ENCODE assay signal across 9 cellular contexts in the genomic region with DNA sequence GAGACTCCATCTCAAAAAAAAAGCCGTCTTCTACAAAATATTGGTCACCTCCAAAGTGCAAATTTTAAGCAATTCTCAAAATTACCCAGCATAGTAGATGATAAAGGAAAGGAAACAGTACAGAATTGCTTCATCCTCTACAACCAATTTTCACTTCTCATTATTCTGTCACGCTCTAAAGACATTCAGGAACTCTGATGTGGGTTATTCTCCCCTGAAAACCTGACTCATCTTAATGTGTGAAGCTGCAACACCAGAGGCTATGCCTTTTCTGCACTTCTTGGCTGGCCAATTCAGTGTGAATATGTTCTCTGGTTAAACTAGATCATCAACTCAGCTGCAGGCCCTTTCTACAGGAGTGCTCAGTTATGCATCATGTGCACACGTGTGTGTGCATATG. TPM values are rescaled to one million over a fixed set of nuclear protein-coding genes. Genes with fewer than 3 reads are reported as not detected.
DNase-seq lines count a peak whose midpoint lies in the region; ATAC-seq, FAIRE-seq and TF ChIP-seq lines count a peak whose summit lies in the region.
"Had no signal": no experiment of that assay in that cellular context is flagged by ENCODE, and none has a peak within 500 bp of the region (broad histone marks: within the 10 kb centered on the region; RNA-seq: fewer than 3 reads in every experiment).

No MANE protein-coding gene starts in this region.

- ATAC-seq in HG02943 (IDR thresholded peaks at IDR 0.05; ENCODE audit: low read depth, unreplicated experiment) (peak; percentile 92), left lung (peak; percentile 69)

- H3K9me3 ChIP-seq in left lung (peaks cover 0 to 13% of the 10 kb centered on the region in 2 donors), PC-9 (ENCODE audit: insufficient read depth, low read depth) (peaks cover 3% of the 10 kb centered on the region; the same call in 1 of the 2 replicates)
- H3K9me3 ChIP-seq: pancreas had no signal

- peak; percentile 92 for FAIRE-seq in RCC 7860 (lab: Jason Lieb, UNC)
- FAIRE-seq: pancreas had no signal

- no peaks in the 10 kb centered on the region for H3K9me2 ChIP-seq in PC-9 (ENCODE audit: insufficient read depth)

- H3F3A ChIP-seq in PC-9 (ENCODE audit: insufficient read depth, low read depth) = no peaks in the 10 kb centered on the region

- H3K36me3 ChIP-seq in left lung = no peaks in the 10 kb centered on the region
- H3K36me3 ChIP-seq in PC-9 (ENCODE audit: low read depth) = no peaks in the 10 kb centered on the region
- H3K36me3 ChIP-seq: pancreas had no signal

- intact Hi-C loops in left lung (cut with DNase I) = no loop called here
- intact Hi-C loops in PC-9 (cut with micrococcal nuclease; ENCODE audit: unreplicated experiment) = no loop called here

- no peak overlapping the region for H3K4me2 ChIP-seq in PC-9

- no peaks in the 10 kb centered on the region for H3K27me3 ChIP-seq in left lung
- no peaks in the 10 kb centered on the region for H3K27me3 ChIP-seq in PC-9 (ENCODE audit: insufficient read depth, low read depth)
- H3K27me3 ChIP-seq: pancreas had no signal

- H3K4me3 ChIP-seq in left lung (peak overlapping the region in 1 of 2 donors; percentile 33), PC-9 (no peak overlapping the region)
- H3K4me3 ChIP-seq: pancreas had no signal

- H3K79me2 ChIP-seq in PC-9 (ENCODE audit: low read depth) = no peaks in the 10 kb centered on the region

- H2AFZ ChIP-seq in PC-9 = no peak overlapping the region

- H3K27ac ChIP-seq in left lung = peak overlapping the region in 1 of 2 donors; percentile 90
- H3K27ac ChIP-seq in PC-9 = no peak overlapping the region
- H3K27ac ChIP-seq: pancreas had no signal

- CTCF ChIA-PET in PC-9 (lab: Charles Lee) = no interaction called here

- peak; percentile 53 for DNase-seq in stimulated activated CD4-positive, alpha-beta T cell treated with anti-CD3 and anti-CD28 coated beads, Interleukin-15, amount 100 ng/mL, for 24 hours
- DNase-seq in stimulated activated CD4-positive, alpha-beta T cell treated with anti-CD3 and anti-CD28 coated beads, Interleukin-12 subunit alpha, Interleukin-12 subunit beta, amount 100 ng/mL, for 4 hours = no peak
- DNase-seq in RCC 7860 (ENCODE audit: low spot score) (peak; percentile 68), left lung (no peak), OCI-M1 (lab: John Stamatoyannopoulos, UW) (no peak), PC-9 (no peak)
- no peak for DNase-seq in effector CD4-positive, alpha-beta T cell
- DNase-seq: pancreas had no signal

- POLR2A ChIA-PET in PC-9 (lab: Charles Lee; ENCODE audit: unreplicated experiment) = no interaction called here

- H3K4me1 ChIP-seq in left lung = peaks cover 9 to 61% of the 10 kb centered on the region in 2 donors
- no peaks in the 10 kb centered on the region for H3K4me1 ChIP-seq in PC-9 (replicated peaks; ENCODE audit: insufficient read depth)
- H3K4me1 ChIP-seq: pancreas had no signal

- no peaks in the 10 kb centered on the region for H4K20me1 ChIP-seq in PC-9 (ENCODE audit: insufficient read depth)

- TF ChIP-seq CTCF in left lung (IDR thresholded peaks at IDR 0.05) (no peak), PC-9 (conservative IDR thresholded peaks at IDR 0.05) (no peak)

- BruUV-seq in PC-9 (replicated peaks; lab: Mats Ljungman, UMichigan) = no TSS peak

RNA-seq across cellular contexts. Expression of gene PTGER2, which starts 11.0 kb away (rescaled TPM):
- 10 to 100 TPM in 1 of 2 donors, 1 to 10 TPM in 1; 8.9 to 19.2 TPM for total RNA-seq in left lung
- total RNA-seq in PC-9 (2021) = 0.15 TPM in 1 of 2 replicates, not detected in the other

RNA-seq across cellular contexts. Expression of gene PTGDR, which starts 57.6 kb away (rescaled TPM):
- total RNA-seq in left lung (under 1 TPM; 0.73 to 0.97 TPM), PC-9 (2021) (not detected in 2 replicates)

Comparison
In these comparisons a context has a peak if more than half of its experiments do, and no peak if none do; other contexts are left out.
1. DNase-seq: peak in stimulated activated CD4-positive, alpha-beta T cell treated with anti-CD3 and anti-CD28 coated beads, Interleukin-15, amount 100 ng/mL, for 24 hours (single experiment) and RCC 7860 (single experiment); none in stimulated activated CD4-positive, alpha-beta T cell treated with anti-CD3 and anti-CD28 coated beads, Interleukin-12 subunit alpha, Interleukin-12 subunit beta, amount 100 ng/mL, for 4 hours (single experiment), left lung (0 of 2), OCI-M1 (single experiment), PC-9 (0 of 2) and effector CD4-positive, alpha-beta T cell (single experiment).